ENCODE assay signal across 2 cellular contexts in the genomic region with DNA sequence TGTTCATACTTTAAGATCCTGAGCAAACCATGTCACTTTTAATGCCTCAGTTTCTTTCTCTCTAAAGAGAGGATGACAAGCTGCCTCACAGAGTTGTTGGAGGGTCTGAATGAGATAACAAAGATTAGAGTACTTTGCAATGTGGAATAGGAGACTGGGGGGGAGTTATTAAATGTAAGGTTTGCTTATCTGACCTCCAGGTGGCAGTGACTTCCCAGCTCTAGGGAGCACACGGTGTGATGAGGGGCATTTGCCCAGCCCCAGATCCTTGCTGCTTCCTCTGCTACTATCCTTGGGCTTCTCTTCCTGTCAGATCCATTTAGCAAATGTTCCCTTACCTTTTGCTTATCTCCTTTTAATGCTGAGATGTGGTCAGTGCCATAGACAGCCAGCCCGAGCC.
TF ChIP-seq lines count a peak whose summit lies in the region.

No MANE protein-coding gene starts in this region.

TF ChIP-seq in SK-N-SH, 30 proteins besides CTCF, POLR2A, EP300 and RAD21 (continued from another document):
- TF ChIP-seq, protein P1, sequence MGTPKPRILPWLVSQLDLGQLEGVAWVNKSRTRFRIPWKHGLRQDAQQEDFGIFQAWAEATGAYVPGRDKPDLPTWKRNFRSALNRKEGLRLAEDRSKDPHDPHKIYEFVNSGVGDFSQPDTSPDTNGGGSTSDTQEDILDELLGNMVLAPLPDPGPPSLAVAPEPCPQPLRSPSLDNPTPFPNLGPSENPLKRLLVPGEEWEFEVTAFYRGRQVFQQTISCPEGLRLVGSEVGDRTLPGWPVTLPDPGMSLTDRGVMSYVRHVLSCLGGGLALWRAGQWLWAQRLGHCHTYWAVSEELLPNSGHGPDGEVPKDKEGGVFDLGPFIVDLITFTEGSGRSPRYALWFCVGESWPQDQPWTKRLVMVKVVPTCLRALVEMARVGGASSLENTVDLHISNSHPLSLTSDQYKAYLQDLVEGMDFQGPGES (IDR thresholded peaks at IDR 0.05; ENCODE audit: low read depth, low read length), result no peak
- TF ChIP-seq FOXM1 (IDR thresholded peaks at IDR 0.05; ENCODE audit: low read depth) (no peak), RXRA (IDR thresholded peaks at IDR 0.05; ENCODE audit: borderline replicate concordance, low read depth) (no peak), RCOR1 (IDR thresholded peaks at IDR 0.05; ENCODE audit: low read length) (no peak), TEAD4 (IDR thresholded peaks at IDR 0.05; ENCODE audit: borderline replicate concordance, insufficient read depth) (no peak), RFX5 (IDR thresholded peaks at IDR 0.05; ENCODE audit: low read length) (no peak), YY1 (IDR thresholded peaks at IDR 0.05; ENCODE audit: low read depth) (no peak), TAF1 (IDR thresholded peaks at IDR 0.05; ENCODE audit: borderline replicate concordance, low read depth, low read length) (no peak), NRF1 (IDR thresholded peaks at IDR 0.05; ENCODE audit: low read depth, low read length) (no peak), FOXJ3 (CRISPR knock-in tag; IDR thresholded peaks at IDR 0.05) (no peak), POLR2AphosphoS5 (IDR thresholded peaks at IDR 0.05; ENCODE audit: low read depth, low read length) (no peak), EZH2phosphoT487 (IDR thresholded peaks at IDR 0.05; ENCODE audit: borderline replicate concordance, low read depth) (no peak), GATA2 (CRISPR knock-in tag; IDR thresholded peaks at IDR 0.05) (no peak), CHD2 (IDR thresholded peaks at IDR 0.05; ENCODE audit: low read length, partially characterized antibody) (no peak)
- TF ChIP-seq, protein P2, sequence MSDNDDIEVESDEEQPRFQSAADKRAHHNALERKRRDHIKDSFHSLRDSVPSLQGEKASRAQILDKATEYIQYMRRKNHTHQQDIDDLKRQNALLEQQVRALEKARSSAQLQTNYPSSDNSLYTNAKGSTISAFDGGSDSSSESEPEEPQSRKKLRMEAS (IDR thresholded peaks at IDR 0.05; ENCODE audit: low read depth), result no peak
- TF ChIP-seq, protein P3, sequence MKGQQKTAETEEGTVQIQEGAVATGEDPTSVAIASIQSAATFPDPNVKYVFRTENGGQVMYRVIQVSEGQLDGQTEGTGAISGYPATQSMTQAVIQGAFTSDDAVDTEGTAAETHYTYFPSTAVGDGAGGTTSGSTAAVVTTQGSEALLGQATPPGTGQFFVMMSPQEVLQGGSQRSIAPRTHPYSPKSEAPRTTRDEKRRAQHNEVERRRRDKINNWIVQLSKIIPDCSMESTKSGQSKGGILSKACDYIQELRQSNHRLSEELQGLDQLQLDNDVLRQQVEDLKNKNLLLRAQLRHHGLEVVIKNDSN (IDR thresholded peaks at IDR 0.05; ENCODE audit: borderline replicate concordance, low read depth), result no peak
- TF ChIP-seq, protein P4, sequence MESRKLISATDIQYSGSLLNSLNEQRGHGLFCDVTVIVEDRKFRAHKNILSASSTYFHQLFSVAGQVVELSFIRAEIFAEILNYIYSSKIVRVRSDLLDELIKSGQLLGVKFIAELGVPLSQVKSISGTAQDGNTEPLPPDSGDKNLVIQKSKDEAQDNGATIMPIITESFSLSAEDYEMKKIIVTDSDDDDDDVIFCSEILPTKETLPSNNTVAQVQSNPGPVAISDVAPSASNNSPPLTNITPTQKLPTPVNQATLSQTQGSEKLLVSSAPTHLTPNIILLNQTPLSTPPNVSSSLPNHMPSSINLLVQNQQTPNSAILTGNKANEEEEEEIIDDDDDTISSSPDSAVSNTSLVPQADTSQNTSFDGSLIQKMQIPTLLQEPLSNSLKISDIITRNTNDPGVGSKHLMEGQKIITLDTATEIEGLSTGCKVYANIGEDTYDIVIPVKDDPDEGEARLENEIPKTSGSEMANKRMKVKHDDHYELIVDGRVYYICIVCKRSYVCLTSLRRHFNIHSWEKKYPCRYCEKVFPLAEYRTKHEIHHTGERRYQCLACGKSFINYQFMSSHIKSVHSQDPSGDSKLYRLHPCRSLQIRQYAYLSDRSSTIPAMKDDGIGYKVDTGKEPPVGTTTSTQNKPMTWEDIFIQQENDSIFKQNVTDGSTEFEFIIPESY (IDR thresholded peaks at IDR 0.05; ENCODE audit: borderline replicate concordance, low read depth), result no peak

TF ChIP-seq in SK-N-SH treated with all-trans-retinoic acid at 6 μM for 48 hours, 23 proteins besides CTCF, POLR2A, EP300 and RAD21:
- TF ChIP-seq, protein P5, sequence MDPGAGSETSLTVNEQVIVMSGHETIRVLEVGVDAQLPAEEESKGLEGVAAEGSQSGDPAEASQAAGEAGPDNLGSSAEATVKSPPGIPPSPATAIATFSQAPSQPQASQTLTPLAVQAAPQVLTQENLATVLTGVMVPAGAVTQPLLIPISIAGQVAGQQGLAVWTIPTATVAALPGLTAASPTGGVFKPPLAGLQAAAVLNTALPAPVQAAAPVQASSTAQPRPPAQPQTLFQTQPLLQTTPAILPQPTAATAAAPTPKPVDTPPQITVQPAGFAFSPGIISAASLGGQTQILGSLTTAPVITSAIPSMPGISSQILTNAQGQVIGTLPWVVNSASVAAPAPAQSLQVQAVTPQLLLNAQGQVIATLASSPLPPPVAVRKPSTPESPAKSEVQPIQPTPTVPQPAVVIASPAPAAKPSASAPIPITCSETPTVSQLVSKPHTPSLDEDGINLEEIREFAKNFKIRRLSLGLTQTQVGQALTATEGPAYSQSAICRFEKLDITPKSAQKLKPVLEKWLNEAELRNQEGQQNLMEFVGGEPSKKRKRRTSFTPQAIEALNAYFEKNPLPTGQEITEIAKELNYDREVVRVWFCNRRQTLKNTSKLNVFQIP (CRISPR knock-in tag; IDR thresholded peaks at IDR 0.05; ENCODE audit: borderline replicate concordance, low read depth), result no peak
- TF ChIP-seq ISL1 (CRISPR knock-in tag; IDR thresholded peaks at IDR 0.05) (no peak), RARB (CRISPR knock-in tag; IDR thresholded peaks at IDR 0.05) (no peak), ZNF70 (CRISPR knock-in tag; IDR thresholded peaks at IDR 0.05) (no peak), ZC3H10 (CRISPR knock-in tag; IDR thresholded peaks at IDR 0.05) (no peak), CSDC2 (CRISPR knock-in tag; IDR thresholded peaks at IDR 0.05) (no peak), BACH2 (CRISPR knock-in tag; IDR thresholded peaks at IDR 0.05; ENCODE audit: borderline replicate concordance) (no peak), GLIS3 (CRISPR knock-in tag; IDR thresholded peaks at IDR 0.05) (no peak), PPARA (CRISPR knock-in tag; IDR thresholded peaks at IDR 0.05; ENCODE audit: borderline replicate concordance) (no peak), ESRRG (CRISPR knock-in tag; IDR thresholded peaks at IDR 0.05) (no peak), TCF4 (CRISPR knock-in tag; IDR thresholded peaks at IDR 0.05; ENCODE audit: borderline replicate concordance) (no peak)
- TF ChIP-seq, protein P6, sequence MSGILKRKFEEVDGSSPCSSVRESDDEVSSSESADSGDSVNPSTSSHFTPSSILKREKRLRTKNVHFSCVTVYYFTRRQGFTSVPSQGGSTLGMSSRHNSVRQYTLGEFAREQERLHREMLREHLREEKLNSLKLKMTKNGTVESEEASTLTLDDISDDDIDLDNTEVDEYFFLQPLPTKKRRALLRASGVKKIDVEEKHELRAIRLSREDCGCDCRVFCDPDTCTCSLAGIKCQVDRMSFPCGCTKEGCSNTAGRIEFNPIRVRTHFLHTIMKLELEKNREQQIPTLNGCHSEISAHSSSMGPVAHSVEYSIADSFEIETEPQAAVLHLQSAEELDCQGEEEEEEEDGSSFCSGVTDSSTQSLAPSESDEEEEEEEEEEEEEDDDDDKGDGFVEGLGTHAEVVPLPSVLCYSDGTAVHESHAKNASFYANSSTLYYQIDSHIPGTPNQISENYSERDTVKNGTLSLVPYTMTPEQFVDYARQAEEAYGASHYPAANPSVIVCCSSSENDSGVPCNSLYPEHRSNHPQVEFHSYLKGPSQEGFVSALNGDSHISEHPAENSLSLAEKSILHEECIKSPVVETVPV (CRISPR knock-in tag; IDR thresholded peaks at IDR 0.05), result no peak
- TF ChIP-seq, protein P7, sequence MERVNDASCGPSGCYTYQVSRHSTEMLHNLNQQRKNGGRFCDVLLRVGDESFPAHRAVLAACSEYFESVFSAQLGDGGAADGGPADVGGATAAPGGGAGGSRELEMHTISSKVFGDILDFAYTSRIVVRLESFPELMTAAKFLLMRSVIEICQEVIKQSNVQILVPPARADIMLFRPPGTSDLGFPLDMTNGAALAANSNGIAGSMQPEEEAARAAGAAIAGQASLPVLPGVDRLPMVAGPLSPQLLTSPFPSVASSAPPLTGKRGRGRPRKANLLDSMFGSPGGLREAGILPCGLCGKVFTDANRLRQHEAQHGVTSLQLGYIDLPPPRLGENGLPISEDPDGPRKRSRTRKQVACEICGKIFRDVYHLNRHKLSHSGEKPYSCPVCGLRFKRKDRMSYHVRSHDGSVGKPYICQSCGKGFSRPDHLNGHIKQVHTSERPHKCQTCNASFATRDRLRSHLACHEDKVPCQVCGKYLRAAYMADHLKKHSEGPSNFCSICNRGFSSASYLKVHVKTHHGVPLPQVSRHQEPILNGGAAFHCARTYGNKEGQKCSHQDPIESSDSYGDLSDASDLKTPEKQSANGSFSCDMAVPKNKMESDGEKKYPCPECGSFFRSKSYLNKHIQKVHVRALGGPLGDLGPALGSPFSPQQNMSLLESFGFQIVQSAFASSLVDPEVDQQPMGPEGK (CRISPR knock-in tag; IDR thresholded peaks at IDR 0.05; ENCODE audit: borderline replicate concordance), result no peak
- TF ChIP-seq, protein P8, sequence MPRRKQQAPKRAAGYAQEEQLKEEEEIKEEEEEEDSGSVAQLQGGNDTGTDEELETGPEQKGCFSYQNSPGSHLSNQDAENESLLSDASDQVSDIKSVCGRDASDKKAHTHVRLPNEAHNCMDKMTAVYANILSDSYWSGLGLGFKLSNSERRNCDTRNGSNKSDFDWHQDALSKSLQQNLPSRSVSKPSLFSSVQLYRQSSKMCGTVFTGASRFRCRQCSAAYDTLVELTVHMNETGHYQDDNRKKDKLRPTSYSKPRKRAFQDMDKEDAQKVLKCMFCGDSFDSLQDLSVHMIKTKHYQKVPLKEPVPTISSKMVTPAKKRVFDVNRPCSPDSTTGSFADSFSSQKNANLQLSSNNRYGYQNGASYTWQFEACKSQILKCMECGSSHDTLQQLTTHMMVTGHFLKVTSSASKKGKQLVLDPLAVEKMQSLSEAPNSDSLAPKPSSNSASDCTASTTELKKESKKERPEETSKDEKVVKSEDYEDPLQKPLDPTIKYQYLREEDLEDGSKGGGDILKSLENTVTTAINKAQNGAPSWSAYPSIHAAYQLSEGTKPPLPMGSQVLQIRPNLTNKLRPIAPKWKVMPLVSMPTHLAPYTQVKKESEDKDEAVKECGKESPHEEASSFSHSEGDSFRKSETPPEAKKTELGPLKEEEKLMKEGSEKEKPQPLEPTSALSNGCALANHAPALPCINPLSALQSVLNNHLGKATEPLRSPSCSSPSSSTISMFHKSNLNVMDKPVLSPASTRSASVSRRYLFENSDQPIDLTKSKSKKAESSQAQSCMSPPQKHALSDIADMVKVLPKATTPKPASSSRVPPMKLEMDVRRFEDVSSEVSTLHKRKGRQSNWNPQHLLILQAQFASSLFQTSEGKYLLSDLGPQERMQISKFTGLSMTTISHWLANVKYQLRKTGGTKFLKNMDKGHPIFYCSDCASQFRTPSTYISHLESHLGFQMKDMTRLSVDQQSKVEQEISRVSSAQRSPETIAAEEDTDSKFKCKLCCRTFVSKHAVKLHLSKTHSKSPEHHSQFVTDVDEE (CRISPR knock-in tag; IDR thresholded peaks at IDR 0.05), result no peak
- TF ChIP-seq, protein P9, sequence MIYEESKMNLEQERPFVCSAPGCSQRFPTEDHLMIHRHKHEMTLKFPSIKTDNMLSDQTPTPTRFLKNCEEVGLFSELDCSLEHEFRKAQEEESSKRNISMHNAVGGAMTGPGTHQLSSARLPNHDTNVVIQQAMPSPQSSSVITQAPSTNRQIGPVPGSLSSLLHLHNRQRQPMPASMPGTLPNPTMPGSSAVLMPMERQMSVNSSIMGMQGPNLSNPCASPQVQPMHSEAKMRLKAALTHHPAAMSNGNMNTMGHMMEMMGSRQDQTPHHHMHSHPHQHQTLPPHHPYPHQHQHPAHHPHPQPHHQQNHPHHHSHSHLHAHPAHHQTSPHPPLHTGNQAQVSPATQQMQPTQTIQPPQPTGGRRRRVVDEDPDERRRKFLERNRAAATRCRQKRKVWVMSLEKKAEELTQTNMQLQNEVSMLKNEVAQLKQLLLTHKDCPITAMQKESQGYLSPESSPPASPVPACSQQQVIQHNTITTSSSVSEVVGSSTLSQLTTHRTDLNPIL (CRISPR knock-in tag; IDR thresholded peaks at IDR 0.05; ENCODE audit: low read depth), result no peak
